ENCODE assay signal across 1 cellular context in the genomic region with DNA sequence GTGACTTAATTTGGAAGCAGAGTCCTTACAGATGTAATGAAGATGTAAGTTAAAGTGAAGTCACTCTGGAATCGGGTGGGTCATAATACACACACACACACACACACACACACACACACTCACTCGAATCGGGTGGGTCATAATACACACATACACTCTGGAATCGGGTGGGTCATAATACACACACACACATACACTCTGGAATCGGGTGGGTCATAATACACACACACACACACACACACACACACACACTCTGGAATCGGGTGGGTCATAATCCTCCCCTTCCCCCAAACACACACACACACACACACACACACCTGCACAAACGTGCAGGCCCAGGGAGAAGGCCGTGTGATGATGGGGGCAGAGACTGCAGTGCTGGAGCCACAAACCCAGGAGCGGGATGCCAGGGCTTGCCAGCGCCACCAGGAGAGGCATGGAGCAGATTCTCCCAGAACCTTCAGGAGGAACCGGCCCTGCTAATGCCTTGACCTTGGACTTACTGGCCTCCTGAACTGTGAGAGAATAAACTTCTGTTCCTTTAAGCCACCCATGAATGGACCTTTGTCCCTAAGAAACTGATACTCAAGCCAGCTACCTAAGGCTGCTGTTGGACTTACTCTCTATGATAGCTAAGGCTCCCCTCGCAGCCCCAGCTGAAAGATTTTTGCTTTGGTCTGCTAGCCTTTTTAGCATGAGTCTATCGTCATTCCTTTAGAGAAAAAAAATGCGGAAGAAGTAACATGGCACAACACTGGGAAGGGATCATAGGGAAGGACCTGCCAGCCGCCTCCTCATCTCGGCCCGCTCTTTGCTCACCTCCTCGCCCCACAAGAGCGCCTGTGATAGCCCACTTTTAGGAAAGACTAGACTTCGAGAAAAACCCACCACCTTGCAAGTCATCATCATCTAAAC.
TF ChIP-seq lines count a peak whose summit lies in the region.

No MANE protein-coding gene starts in this region.

TF ChIP-seq in HepG2, 621 proteins besides CTCF, POLR2A, EP300 and RAD21 (continues in another document):
- TF ChIP-seq HOXA3 (CRISPR knock-in tag; IDR thresholded peaks at IDR 0.05) (no peak), GATA4 (IDR thresholded peaks at IDR 0.05; ENCODE audit: borderline replicate concordance, low read depth) (no peak), HNF4G (IDR thresholded peaks at IDR 0.05; ENCODE audit: borderline replicate concordance, low read depth, low read length) (peak; percentile 54; the same call in 1 of the 2 replicates), HNF4G (CRISPR knock-in tag; IDR thresholded peaks at IDR 0.05; ENCODE audit: borderline replicate concordance, low read depth) (no peak), IRF2 (CRISPR knock-in tag; IDR thresholded peaks at IDR 0.05) (no peak), RAD51 (IDR thresholded peaks at IDR 0.05; ENCODE audit: borderline replicate concordance) (no peak), RBM22 (optimal IDR thresholded peaks at IDR 0.05; ENCODE audit: low read length) (peak; percentile 56), ZNF644 (CRISPR knock-in tag; IDR thresholded peaks at IDR 0.05; ENCODE audit: low read depth) (no peak), HNRNPL (IDR thresholded peaks at IDR 0.05; ENCODE audit: low read depth, low read length) (peak; percentile 74; the same call in 1 of the 2 replicates), SRSF1 (optimal IDR thresholded peaks at IDR 0.05; ENCODE audit: low read depth, low read length) (peak; percentile 33), ZNF256 (CRISPR knock-in tag; conservative IDR thresholded peaks at IDR 0.05) (no peak), ZBTB38 (CRISPR knock-in tag; IDR thresholded peaks at IDR 0.05) (peak; percentile 32; the same call in 1 of the 2 replicates), ZNF782 (CRISPR knock-in tag; IDR thresholded peaks at IDR 0.05; ENCODE audit: borderline replicate concordance) (no peak), ZNF501 (CRISPR knock-in tag; IDR thresholded peaks at IDR 0.05) (0 out of 2 replicates have a peak, but pooled peaks have one; percentile 31), HNRNPLL (IDR thresholded peaks at IDR 0.05; ENCODE audit: low read depth, low read length, poor library complexity, severe bottlenecking) (peak; percentile 31)
- TF ChIP-seq, protein P1, sequence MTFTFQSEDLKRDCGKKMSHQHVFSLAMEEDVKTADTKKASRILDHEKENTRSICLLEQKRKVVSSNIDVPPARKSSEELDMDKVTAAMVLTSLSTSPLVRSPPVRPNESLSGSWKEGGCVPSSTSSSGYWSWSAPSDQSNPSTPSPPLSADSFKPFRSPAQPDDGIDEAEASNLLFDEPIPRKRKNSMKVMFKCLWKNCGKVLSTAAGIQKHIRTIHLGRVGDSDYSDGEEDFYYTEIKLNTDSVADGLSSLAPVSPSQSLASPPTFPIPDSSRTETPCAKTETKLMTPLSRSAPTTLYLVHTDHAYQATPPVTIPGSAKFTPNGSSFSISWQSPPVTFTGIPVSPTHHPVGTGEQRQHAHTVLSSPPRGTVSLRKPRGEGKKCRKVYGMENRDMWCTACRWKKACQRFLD (CRISPR knock-in tag; IDR thresholded peaks at IDR 0.05; ENCODE audit: borderline replicate concordance): no peak
- TF ChIP-seq, protein P2, sequence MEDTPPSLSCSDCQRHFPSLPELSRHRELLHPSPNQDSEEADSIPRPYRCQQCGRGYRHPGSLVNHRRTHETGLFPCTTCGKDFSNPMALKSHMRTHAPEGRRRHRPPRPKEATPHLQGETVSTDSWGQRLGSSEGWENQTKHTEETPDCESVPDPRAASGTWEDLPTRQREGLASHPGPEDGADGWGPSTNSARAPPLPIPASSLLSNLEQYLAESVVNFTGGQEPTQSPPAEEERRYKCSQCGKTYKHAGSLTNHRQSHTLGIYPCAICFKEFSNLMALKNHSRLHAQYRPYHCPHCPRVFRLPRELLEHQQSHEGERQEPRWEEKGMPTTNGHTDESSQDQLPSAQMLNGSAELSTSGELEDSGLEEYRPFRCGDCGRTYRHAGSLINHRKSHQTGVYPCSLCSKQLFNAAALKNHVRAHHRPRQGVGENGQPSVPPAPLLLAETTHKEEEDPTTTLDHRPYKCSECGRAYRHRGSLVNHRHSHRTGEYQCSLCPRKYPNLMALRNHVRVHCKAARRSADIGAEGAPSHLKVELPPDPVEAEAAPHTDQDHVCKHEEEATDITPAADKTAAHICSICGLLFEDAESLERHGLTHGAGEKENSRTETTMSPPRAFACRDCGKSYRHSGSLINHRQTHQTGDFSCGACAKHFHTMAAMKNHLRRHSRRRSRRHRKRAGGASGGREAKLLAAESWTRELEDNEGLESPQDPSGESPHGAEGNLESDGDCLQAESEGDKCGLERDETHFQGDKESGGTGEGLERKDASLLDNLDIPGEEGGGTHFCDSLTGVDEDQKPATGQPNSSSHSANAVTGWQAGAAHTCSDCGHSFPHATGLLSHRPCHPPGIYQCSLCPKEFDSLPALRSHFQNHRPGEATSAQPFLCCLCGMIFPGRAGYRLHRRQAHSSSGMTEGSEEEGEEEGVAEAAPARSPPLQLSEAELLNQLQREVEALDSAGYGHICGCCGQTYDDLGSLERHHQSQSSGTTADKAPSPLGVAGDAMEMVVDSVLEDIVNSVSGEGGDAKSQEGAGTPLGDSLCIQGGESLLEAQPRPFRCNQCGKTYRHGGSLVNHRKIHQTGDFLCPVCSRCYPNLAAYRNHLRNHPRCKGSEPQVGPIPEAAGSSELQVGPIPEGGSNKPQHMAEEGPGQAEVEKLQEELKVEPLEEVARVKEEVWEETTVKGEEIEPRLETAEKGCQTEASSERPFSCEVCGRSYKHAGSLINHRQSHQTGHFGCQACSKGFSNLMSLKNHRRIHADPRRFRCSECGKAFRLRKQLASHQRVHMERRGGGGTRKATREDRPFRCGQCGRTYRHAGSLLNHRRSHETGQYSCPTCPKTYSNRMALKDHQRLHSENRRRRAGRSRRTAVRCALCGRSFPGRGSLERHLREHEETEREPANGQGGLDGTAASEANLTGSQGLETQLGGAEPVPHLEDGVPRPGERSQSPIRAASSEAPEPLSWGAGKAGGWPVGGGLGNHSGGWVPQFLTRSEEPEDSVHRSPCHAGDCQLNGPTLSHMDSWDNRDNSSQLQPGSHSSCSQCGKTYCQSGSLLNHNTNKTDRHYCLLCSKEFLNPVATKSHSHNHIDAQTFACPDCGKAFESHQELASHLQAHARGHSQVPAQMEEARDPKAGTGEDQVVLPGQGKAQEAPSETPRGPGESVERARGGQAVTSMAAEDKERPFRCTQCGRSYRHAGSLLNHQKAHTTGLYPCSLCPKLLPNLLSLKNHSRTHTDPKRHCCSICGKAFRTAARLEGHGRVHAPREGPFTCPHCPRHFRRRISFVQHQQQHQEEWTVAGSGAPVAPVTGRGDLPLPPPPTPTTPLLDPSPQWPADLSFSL (CRISPR knock-in tag; IDR thresholded peaks at IDR 0.05): peak; percentile 83
- TF ChIP-seq, protein P3, sequence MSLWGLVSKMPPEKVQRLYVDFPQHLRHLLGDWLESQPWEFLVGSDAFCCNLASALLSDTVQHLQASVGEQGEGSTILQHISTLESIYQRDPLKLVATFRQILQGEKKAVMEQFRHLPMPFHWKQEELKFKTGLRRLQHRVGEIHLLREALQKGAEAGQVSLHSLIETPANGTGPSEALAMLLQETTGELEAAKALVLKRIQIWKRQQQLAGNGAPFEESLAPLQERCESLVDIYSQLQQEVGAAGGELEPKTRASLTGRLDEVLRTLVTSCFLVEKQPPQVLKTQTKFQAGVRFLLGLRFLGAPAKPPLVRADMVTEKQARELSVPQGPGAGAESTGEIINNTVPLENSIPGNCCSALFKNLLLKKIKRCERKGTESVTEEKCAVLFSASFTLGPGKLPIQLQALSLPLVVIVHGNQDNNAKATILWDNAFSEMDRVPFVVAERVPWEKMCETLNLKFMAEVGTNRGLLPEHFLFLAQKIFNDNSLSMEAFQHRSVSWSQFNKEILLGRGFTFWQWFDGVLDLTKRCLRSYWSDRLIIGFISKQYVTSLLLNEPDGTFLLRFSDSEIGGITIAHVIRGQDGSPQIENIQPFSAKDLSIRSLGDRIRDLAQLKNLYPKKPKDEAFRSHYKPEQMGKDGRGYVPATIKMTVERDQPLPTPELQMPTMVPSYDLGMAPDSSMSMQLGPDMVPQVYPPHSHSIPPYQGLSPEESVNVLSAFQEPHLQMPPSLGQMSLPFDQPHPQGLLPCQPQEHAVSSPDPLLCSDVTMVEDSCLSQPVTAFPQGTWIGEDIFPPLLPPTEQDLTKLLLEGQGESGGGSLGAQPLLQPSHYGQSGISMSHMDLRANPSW (CRISPR knock-in tag; IDR thresholded peaks at IDR 0.05; ENCODE audit: borderline replicate concordance): no peak
- TF ChIP-seq, protein P4, sequence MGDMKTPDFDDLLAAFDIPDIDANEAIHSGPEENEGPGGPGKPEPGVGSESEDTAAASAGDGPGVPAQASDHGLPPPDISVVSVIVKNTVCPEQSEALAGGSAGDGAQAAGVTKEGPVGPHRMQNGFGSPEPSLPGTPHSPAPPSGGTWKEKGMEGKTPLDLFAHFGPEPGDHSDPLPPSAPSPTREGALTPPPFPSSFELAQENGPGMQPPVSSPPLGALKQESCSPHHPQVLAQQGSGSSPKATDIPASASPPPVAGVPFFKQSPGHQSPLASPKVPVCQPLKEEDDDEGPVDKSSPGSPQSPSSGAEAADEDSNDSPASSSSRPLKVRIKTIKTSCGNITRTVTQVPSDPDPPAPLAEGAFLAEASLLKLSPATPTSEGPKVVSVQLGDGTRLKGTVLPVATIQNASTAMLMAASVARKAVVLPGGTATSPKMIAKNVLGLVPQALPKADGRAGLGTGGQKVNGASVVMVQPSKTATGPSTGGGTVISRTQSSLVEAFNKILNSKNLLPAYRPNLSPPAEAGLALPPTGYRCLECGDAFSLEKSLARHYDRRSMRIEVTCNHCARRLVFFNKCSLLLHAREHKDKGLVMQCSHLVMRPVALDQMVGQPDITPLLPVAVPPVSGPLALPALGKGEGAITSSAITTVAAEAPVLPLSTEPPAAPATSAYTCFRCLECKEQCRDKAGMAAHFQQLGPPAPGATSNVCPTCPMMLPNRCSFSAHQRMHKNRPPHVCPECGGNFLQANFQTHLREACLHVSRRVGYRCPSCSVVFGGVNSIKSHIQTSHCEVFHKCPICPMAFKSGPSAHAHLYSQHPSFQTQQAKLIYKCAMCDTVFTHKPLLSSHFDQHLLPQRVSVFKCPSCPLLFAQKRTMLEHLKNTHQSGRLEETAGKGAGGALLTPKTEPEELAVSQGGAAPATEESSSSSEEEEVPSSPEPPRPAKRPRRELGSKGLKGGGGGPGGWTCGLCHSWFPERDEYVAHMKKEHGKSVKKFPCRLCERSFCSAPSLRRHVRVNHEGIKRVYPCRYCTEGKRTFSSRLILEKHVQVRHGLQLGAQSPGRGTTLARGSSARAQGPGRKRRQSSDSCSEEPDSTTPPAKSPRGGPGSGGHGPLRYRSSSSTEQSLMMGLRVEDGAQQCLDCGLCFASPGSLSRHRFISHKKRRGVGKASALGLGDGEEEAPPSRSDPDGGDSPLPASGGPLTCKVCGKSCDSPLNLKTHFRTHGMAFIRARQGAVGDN (CRISPR knock-in tag; IDR thresholded peaks at IDR 0.05): peak; percentile 64
- TF ChIP-seq, protein P5, sequence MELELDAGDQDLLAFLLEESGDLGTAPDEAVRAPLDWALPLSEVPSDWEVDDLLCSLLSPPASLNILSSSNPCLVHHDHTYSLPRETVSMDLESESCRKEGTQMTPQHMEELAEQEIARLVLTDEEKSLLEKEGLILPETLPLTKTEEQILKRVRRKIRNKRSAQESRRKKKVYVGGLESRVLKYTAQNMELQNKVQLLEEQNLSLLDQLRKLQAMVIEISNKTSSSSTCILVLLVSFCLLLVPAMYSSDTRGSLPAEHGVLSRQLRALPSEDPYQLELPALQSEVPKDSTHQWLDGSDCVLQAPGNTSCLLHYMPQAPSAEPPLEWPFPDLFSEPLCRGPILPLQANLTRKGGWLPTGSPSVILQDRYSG (CRISPR knock-in tag; IDR thresholded peaks at IDR 0.05): no peak
- TF ChIP-seq, protein P6, sequence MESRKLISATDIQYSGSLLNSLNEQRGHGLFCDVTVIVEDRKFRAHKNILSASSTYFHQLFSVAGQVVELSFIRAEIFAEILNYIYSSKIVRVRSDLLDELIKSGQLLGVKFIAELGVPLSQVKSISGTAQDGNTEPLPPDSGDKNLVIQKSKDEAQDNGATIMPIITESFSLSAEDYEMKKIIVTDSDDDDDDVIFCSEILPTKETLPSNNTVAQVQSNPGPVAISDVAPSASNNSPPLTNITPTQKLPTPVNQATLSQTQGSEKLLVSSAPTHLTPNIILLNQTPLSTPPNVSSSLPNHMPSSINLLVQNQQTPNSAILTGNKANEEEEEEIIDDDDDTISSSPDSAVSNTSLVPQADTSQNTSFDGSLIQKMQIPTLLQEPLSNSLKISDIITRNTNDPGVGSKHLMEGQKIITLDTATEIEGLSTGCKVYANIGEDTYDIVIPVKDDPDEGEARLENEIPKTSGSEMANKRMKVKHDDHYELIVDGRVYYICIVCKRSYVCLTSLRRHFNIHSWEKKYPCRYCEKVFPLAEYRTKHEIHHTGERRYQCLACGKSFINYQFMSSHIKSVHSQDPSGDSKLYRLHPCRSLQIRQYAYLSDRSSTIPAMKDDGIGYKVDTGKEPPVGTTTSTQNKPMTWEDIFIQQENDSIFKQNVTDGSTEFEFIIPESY (CRISPR knock-in tag; IDR thresholded peaks at IDR 0.05): peak; percentile 85; the same call in 1 of the 2 replicates
- TF ChIP-seq, protein P7, sequence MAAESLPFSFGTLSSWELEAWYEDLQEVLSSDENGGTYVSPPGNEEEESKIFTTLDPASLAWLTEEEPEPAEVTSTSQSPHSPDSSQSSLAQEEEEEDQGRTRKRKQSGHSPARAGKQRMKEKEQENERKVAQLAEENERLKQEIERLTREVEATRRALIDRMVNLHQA (CRISPR knock-in tag; IDR thresholded peaks at IDR 0.05): no peak
- TF ChIP-seq, protein P8, sequence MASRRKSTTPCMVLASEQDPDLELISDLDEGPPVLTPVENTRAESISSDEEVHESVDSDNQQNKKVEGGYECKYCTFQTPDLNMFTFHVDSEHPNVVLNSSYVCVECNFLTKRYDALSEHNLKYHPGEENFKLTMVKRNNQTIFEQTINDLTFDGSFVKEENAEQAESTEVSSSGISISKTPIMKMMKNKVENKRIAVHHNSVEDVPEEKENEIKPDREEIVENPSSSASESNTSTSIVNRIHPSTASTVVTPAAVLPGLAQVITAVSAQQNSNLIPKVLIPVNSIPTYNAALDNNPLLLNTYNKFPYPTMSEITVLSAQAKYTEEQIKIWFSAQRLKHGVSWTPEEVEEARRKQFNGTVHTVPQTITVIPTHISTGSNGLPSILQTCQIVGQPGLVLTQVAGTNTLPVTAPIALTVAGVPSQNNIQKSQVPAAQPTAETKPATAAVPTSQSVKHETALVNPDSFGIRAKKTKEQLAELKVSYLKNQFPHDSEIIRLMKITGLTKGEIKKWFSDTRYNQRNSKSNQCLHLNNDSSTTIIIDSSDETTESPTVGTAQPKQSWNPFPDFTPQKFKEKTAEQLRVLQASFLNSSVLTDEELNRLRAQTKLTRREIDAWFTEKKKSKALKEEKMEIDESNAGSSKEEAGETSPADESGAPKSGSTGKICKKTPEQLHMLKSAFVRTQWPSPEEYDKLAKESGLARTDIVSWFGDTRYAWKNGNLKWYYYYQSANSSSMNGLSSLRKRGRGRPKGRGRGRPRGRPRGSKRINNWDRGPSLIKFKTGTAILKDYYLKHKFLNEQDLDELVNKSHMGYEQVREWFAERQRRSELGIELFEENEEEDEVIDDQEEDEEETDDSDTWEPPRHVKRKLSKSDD (CRISPR knock-in tag; IDR thresholded peaks at IDR 0.05; ENCODE audit: low read depth): no peak
- TF ChIP-seq, protein P9, sequence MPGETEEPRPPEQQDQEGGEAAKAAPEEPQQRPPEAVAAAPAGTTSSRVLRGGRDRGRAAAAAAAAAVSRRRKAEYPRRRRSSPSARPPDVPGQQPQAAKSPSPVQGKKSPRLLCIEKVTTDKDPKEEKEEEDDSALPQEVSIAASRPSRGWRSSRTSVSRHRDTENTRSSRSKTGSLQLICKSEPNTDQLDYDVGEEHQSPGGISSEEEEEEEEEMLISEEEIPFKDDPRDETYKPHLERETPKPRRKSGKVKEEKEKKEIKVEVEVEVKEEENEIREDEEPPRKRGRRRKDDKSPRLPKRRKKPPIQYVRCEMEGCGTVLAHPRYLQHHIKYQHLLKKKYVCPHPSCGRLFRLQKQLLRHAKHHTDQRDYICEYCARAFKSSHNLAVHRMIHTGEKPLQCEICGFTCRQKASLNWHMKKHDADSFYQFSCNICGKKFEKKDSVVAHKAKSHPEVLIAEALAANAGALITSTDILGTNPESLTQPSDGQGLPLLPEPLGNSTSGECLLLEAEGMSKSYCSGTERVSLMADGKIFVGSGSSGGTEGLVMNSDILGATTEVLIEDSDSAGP (CRISPR knock-in tag; IDR thresholded peaks at IDR 0.05; ENCODE audit: borderline replicate concordance): peak; percentile 29; the same call in 1 of the 2 replicates
